ENCODE assay signal across 1 cellular context in the genomic region with DNA sequence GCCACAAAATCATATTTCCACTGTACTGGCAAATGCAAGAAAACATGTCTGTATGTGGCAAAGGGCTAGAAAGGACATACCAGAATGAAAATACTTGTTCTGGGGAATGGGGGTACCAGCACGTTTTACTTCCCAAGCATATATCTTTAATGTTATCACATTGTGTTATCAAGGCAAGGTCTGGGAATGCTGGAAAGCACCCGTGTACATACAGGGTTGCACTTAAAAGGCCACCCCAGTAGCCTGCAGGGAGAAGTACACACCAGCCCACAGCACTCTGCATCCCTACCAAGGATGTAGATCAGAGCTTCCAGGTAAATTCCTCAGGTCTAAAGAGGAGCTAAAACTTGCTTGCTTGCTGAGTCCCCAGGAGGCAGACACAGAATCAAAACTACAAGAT.
TF ChIP-seq lines count a peak whose summit lies in the region.

No MANE protein-coding gene starts in this region.

TF ChIP-seq in GM12878, 131 proteins besides CTCF, POLR2A, EP300 and RAD21 (continued from another document):
- TF ChIP-seq ZBTB4 (CRISPR knock-in tag; IDR thresholded peaks at IDR 0.05) (no peak), NR2C2 (IDR thresholded peaks at IDR 0.05; ENCODE audit: borderline replicate concordance, control insufficient read depth, insufficient read length, low read depth) (no peak), RCOR1 (conservative IDR thresholded peaks at IDR 0.05; ENCODE audit: low read depth, low read length) (no peak), BCL3 (IDR thresholded peaks at IDR 0.05; ENCODE audit: borderline replicate concordance, insufficient read depth, low read depth, low read length, poor library complexity, severe bottlenecking) (no peak), KAT2A (conservative IDR thresholded peaks at IDR 0.05; ENCODE audit: control insufficient read depth, low read depth, low read length) (no peak), NKRF (conservative IDR thresholded peaks at IDR 0.05) (no peak)
